8 cellular contexts compared by ENCODE assay signal in genomic region chr17:67602974-67603373, GRCh38.
DNase-seq lines count a peak whose midpoint lies in the region; ATAC-seq and TF ChIP-seq lines count a peak whose summit lies in the region.

No MANE protein-coding gene starts in this region.

- H3K4me3 Mint-ChIP-seq in activated T-cell treated with anti-CD3 and anti-CD28 coated beads, Interleukin-2, amount 50 U/mL, for 24 hours: no peak overlapping the region

- no peaks in the 10 kb centered on the region for H3K9me3 Mint-ChIP-seq in activated T-cell treated with anti-CD3 and anti-CD28 coated beads, Interleukin-2, amount 50 U/mL, for 24 hours

- H3K27me3 Mint-ChIP-seq in activated T-cell treated with anti-CD3 and anti-CD28 coated beads, Interleukin-2, amount 50 U/mL, for 24 hours: no peaks in the 10 kb centered on the region

- ATAC-seq in GM21447 (IDR thresholded peaks at IDR 0.05; ENCODE audit: unreplicated experiment): no peak

- peaks cover 18% of the 10 kb centered on the region for H3K4me1 Mint-ChIP-seq in activated T-cell treated with anti-CD3 and anti-CD28 coated beads, Interleukin-2, amount 50 U/mL, for 24 hours (ENCODE audit: low read depth)

- DNase-seq in DMS 273 treated with DMSO at 0.1 percent for 48 hours (lab: John Stamatoyannopoulos, UW) (peak; percentile 19), H7 (peak; percentile 80), NCI-H526 (lab: John Stamatoyannopoulos, UW) (peak; percentile 63 to 81), fibroblast of villous mesenchyme (ENCODE audit: low read depth) (peak; percentile 59), coronary artery (ENCODE audit: low spot score) (no peak)
- DNase-seq in activated T-cell treated with anti-CD3 and anti-CD28 coated beads, Interleukin-2, amount 50 U/mL, for 24 hours: peak; percentile 53
- DNase-seq in stimulated activated CD4-positive, alpha-beta T cell treated with anti-CD3 and anti-CD28 coated beads, Interleukin-1b, Interleukin-23, amount 100 ng/mL, for 4 hours (ENCODE audit: low read depth in 2 of 2): peak; percentile 7 to 11

- H3K36me3 ChIP-seq in H7 (replicated peaks; ENCODE audit: control insufficient read depth, insufficient read depth, low read length): no peaks in the 10 kb centered on the region

- no peaks in the 10 kb centered on the region for H3K27me3 ChIP-seq in H7 (ENCODE audit: control insufficient read depth, insufficient read depth, low read length)

- H3K4me3 ChIP-seq in H7 (ENCODE audit: insufficient read depth, low read depth, low read length): no peak overlapping the region
- H3K4me3 ChIP-seq in fibroblast of villous mesenchyme (ENCODE audit: low read depth, low read length): no peak overlapping the region
- no peak overlapping the region for H3K4me3 ChIP-seq in coronary artery

- peaks cover 3% of the 10 kb centered on the region for H3K36me3 Mint-ChIP-seq in activated T-cell treated with anti-CD3 and anti-CD28 coated beads, Interleukin-2, amount 50 U/mL, for 24 hours (ENCODE audit: low read depth)

- no peak overlapping the region for H3K27ac ChIP-seq in coronary artery

- peak; percentile 58 for TF ChIP-seq CTCF in fibroblast of villous mesenchyme (IDR thresholded peaks at IDR 0.05; ENCODE audit: insufficient read depth, low read depth, low read length)
- no peak for TF ChIP-seq CTCF in coronary artery (IDR thresholded peaks at IDR 0.05)

- H3K27ac Mint-ChIP-seq in activated T-cell treated with anti-CD3 and anti-CD28 coated beads, Interleukin-2, amount 50 U/mL, for 24 hours: peak overlapping the region; percentile 56
